9 cellular contexts compared by ENCODE assay signal in the genomic region with DNA sequence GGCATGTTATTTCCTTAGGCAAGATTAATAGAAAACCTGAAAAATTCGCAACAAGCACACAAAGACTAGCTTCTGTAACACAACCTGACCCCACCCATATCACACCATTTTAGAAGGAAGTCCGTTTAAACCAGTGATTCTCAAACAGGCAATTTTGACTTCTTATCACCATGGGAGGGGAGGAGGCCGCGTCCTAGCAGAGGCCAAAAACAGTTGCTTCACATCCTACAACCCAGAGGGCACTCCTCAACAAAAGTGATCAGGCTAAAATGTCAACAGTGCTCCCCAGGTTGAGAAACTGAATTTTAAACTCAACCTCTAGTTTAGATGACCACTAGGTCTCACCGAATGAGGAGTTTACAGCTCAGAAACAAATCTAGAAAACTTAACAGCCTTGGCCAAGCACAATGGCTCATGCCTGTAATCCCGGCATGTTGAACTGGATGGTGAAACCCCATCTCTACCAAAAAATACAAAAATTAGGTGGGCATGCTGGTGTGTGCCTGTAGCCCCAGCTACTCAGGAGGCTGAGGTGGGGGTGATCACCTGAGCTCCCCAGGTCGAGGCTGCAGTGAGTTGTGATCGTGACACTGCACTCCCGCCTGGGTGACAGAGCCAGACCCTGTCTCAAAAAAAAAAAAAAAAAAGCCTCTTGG. TPM values are rescaled to one million over a fixed set of nuclear protein-coding genes. Genes with fewer than 3 reads are reported as not detected.
A peak's percentile ranks its signal among the peaks of the same experiment; 100 is the strongest.
DNase-seq lines count a peak whose midpoint lies in the region; ATAC-seq and TF ChIP-seq lines count a peak whose summit lies in the region.
"Had no signal": no experiment of that assay in that cellular context is flagged by ENCODE, and none has a peak within 500 bp of the region (broad histone marks: within the 10 kb centered on the region; RNA-seq: fewer than 3 reads in every experiment).

No MANE protein-coding gene starts in this region.

- H3K27me3 ChIP-seq in hepatocyte (no peaks in the 10 kb centered on the region), thoracic aorta (replicated peaks; ENCODE audit: insufficient read depth) (no peaks in the 10 kb centered on the region), neuronal stem cell (ENCODE audit: control insufficient read depth in 3 of 3, insufficient read depth in 3 of 3, low read depth in 1 of 3, low read length in 3 of 3) (no peaks in the 10 kb centered on the region)

- H3K4me2 ChIP-seq in hepatocyte = peak overlapping the region; percentile 84
- H3K4me2 ChIP-seq in neuronal stem cell (ENCODE audit: insufficient read depth, low read length, poor library complexity, severe bottlenecking) = no peak overlapping the region

- no peak for DNase-seq in activated CD4-positive, alpha-beta T cell treated with anti-CD3 and anti-CD28 coated beads for 36 hours
- no peak for DNase-seq in activated CD4-positive, alpha-beta T cell treated with anti-CD3 and anti-CD28 coated beads, Interleukin-2, amount 50 U/mL, for 48 hours
- no peak for DNase-seq in hepatocyte (ENCODE audit: low spot score)
- DNase-seq in thoracic aorta (ENCODE audit: low spot score) = no peak
- DNase-seq in neuronal stem cell (ENCODE audit: low spot score) = no peak
- DNase-seq in GDM1 (lab: John Stamatoyannopoulos, UW) = no peak
- DNase-seq: cerebellar nuclear complex had no signal

- no peak overlapping the region for H3K14ac ChIP-seq in neuronal stem cell (ENCODE audit: low read length)

- no peak overlapping the region for H2BK12ac ChIP-seq in neuronal stem cell (ENCODE audit: low read length)

- H3K9me3 Mint-ChIP-seq in activated CD4-positive, alpha-beta T cell treated with anti-CD3 and anti-CD28 coated beads for 36 hours (ENCODE audit: low read depth) = no peaks in the 10 kb centered on the region

- H3K9me3 ChIP-seq in hepatocyte (ENCODE audit: low read depth) = no peaks in the 10 kb centered on the region
- H3K9me3 ChIP-seq in thoracic aorta = no peaks in the 10 kb centered on the region
- H3K9me3 ChIP-seq in neuronal stem cell (replicated peaks in 1 of 2; ENCODE audit: control insufficient read depth in 2 of 2, insufficient read depth in 1 of 2, low read depth in 1 of 2, low read length in 2 of 2) = no peaks in the 10 kb centered on the region

- no peak overlapping the region for H3K23ac ChIP-seq in neuronal stem cell (ENCODE audit: low read depth, low read length, poor library complexity)

- peak overlapping the region; percentile 99 for H3K27ac Mint-ChIP-seq in activated CD4-positive, alpha-beta T cell treated with anti-CD3 and anti-CD28 coated beads for 36 hours

- H3K79me2 ChIP-seq in hepatocyte = peaks cover 87% of the 10 kb centered on the region

- H3K4me3 ChIP-seq in hepatocyte (peak overlapping the region; percentile 14), thoracic aorta (peak overlapping the region; percentile 97), neuronal stem cell (ENCODE audit: low read length in 2 of 2) (peak overlapping the region in 1 of 2 donors; percentile 2)

- CTCF ChIA-PET in activated CD4-positive, alpha-beta T cell treated with anti-CD3 and anti-CD28 coated beads for 36 hours (lab: Charles Lee) = interaction anchor here (0.8 to 1.7 kb wide), 6 partner anchors 13 to 395 kb away, joined by 3 to 5 read pairs (median 3); partner anchors contain the start of gene DSTN

- no peak overlapping the region for H4K91ac ChIP-seq in neuronal stem cell (ENCODE audit: low read depth, low read length, poor library complexity)

- H2BK120ac ChIP-seq in neuronal stem cell (ENCODE audit: low read depth, low read length) = no peak overlapping the region

- ATAC-seq in activated CD4-positive, alpha-beta T cell treated with anti-CD3 and anti-CD28 coated beads for 36 hours = no peak
- no peak for ATAC-seq in thoracic aorta (ENCODE audit: insufficient number of reproducible peaks, low FRiP score, low read depth)
- no peak for ATAC-seq in HG02763 (IDR thresholded peaks at IDR 0.05; ENCODE audit: unreplicated experiment)

- H3K36me3 Mint-ChIP-seq in activated CD4-positive, alpha-beta T cell treated with anti-CD3 and anti-CD28 coated beads for 36 hours (ENCODE audit: low read depth) = peaks cover 75% of the 10 kb centered on the region

- H2BK15ac ChIP-seq in neuronal stem cell (ENCODE audit: low read length) = no peak overlapping the region

- H3K4ac ChIP-seq in neuronal stem cell (ENCODE audit: low read length) = no peak overlapping the region

- H3K36me3 ChIP-seq in hepatocyte (replicated peaks; ENCODE audit: insufficient read depth, low read depth) (no peaks in the 10 kb centered on the region), thoracic aorta (no peaks in the 10 kb centered on the region), neuronal stem cell (replicated peaks in 1 of 2; ENCODE audit: control insufficient read depth in 2 of 2, insufficient read depth in 2 of 2, low read length in 2 of 2) (peaks cover 0 to 65% of the 10 kb centered on the region in 2 donors)

- no peak for TF ChIP-seq CTCF in VCaP (conservative IDR thresholded peaks at IDR 0.05)
- no peak for TF ChIP-seq CTCF in hepatocyte (IDR thresholded peaks at IDR 0.05; ENCODE audit: poor library complexity)
- no peak for TF ChIP-seq CTCF in thoracic aorta (IDR thresholded peaks at IDR 0.05)

- H3K4me1 ChIP-seq in hepatocyte (ENCODE audit: insufficient read depth) (peaks cover 48% of the 10 kb centered on the region), thoracic aorta (ENCODE audit: control insufficient read depth in 1 of 2, low read depth in 2 of 2) (peaks cover 19 to 66% of the 10 kb centered on the region in 2 donors), neuronal stem cell (ENCODE audit: control insufficient read depth in 2 of 2, insufficient read depth in 1 of 2, low read depth in 1 of 2, low read length in 2 of 2) (peaks cover 8 to 18% of the 10 kb centered on the region in 2 donors)

- no peak overlapping the region for H3K18ac ChIP-seq in neuronal stem cell (ENCODE audit: low read length)

- peaks cover 3% of the 10 kb centered on the region for H3K79me1 ChIP-seq in neuronal stem cell (ENCODE audit: low read depth, low read length)

- H4K8ac ChIP-seq in neuronal stem cell (ENCODE audit: low read depth, low read length) = no peak overlapping the region

- H2BK5ac ChIP-seq in neuronal stem cell (ENCODE audit: low read length) = no peak overlapping the region

- H3K9me2 ChIP-seq in hepatocyte (replicated peaks; ENCODE audit: insufficient read depth) = no peaks in the 10 kb centered on the region

- no peak overlapping the region for H2AK5ac ChIP-seq in neuronal stem cell (ENCODE audit: low read depth, low read length)

- H2AFZ ChIP-seq in hepatocyte (no peak overlapping the region), neuronal stem cell (ENCODE audit: low read length) (no peak overlapping the region)

- H3K27ac ChIP-seq in VCaP (peak overlapping the region; percentile 100), hepatocyte (peak overlapping the region; percentile 98), thoracic aorta (peak overlapping the region in 1 of 2 donors; percentile 39), neuronal stem cell (replicated peaks; ENCODE audit: low read length) (no peak overlapping the region)

- 44% methylated on average over 9 of the region's 9 CpGs for WGBS in hepatocyte (ENCODE audit: low lambda C conversion rate, missing lambda C conversion rate)
- no CpG with 5 or more reads among the region's 9 CpGs for WGBS in neuronal stem cell (ENCODE audit: extremely low coverage in 2 of 2, insufficient read length in 2 of 2, insufficient replicate concordance in 1 of 2), 2 donors

- intact Hi-C loops in activated CD4-positive, alpha-beta T cell treated with anti-CD3 and anti-CD28 coated beads for 36 hours (cut with DNase I, micrococcal nuclease) = loop anchor here in 1 of 2 experiments (5.0 to 10.0 kb wide), 2 partner anchors 393 to 600 kb away; partner anchors contain the start of genes DSTN and SMIM26

- H3K9ac ChIP-seq in neuronal stem cell (ENCODE audit: low read depth, low read length, poor library complexity) = no peak overlapping the region

- peaks cover 52% of the 10 kb centered on the region for H4K20me1 ChIP-seq in hepatocyte (ENCODE audit: insufficient read depth, poor library complexity, severe bottlenecking)

- peaks cover 58% of the 10 kb centered on the region for H3K4me1 Mint-ChIP-seq in activated CD4-positive, alpha-beta T cell treated with anti-CD3 and anti-CD28 coated beads for 36 hours

- POLR2A ChIA-PET in activated CD4-positive, alpha-beta T cell treated with anti-CD3 and anti-CD28 coated beads for 36 hours (lab: Charles Lee) = interaction anchor here (1.0 to 2.6 kb wide), 2 partner anchors 10 to 395 kb away, joined by 5 to 13 read pairs; partner anchors contain the start of gene DSTN

- H3K4me3 Mint-ChIP-seq in activated CD4-positive, alpha-beta T cell treated with anti-CD3 and anti-CD28 coated beads for 36 hours = peak overlapping the region; percentile 87

- no peaks in the 10 kb centered on the region for H3K27me3 Mint-ChIP-seq in activated CD4-positive, alpha-beta T cell treated with anti-CD3 and anti-CD28 coated beads for 36 hours

RNA-seq across cellular contexts. Expression of gene SNX5, which starts 3.4 kb away (rescaled TPM):
- 100 to 1,000 TPM; 204 to 227 TPM for total RNA-seq in activated CD4-positive, alpha-beta T cell treated with anti-CD3 and anti-CD28 coated beads for 36 hours
- total RNA-seq in hepatocyte = 154 and 190 TPM in 2 replicates
- 74.9 and 76.0 TPM in 2 replicates for polyA plus RNA-seq in hepatocyte
- total RNA-seq in thoracic aorta = 100 to 1,000 TPM in 1 of 2 donors, 10 to 100 TPM in 1; 63.0 to 112 TPM
- 99.1 TPM for polyA plus RNA-seq in neuronal stem cell (2013, experiment 1 of 2)
- 97.4 TPM for polyA plus RNA-seq in neuronal stem cell (2013, experiment 2 of 2)

RNA-seq across cellular contexts. Expression of gene MGME1, which starts 3.6 kb away (rescaled TPM):
- total RNA-seq in activated CD4-positive, alpha-beta T cell treated with anti-CD3 and anti-CD28 coated beads for 36 hours = 10 to 100 TPM; 24.1 to 29.7 TPM
- total RNA-seq in hepatocyte (12.7 and 15.7 TPM in 2 replicates), thoracic aorta (1 to 10 TPM; 7.4 to 8.8 TPM)
- 17.9 and 18.3 TPM in 2 replicates for polyA plus RNA-seq in hepatocyte
- polyA plus RNA-seq in neuronal stem cell (2013, experiment 1 of 2) = 33.8 TPM
- 33.1 TPM for polyA plus RNA-seq in neuronal stem cell (2013, experiment 2 of 2)
